ENCODE assay signal across 1 cellular context in genomic region chr12:103924761-103925641, GRCh38.
TF ChIP-seq lines count a peak whose summit lies in the region.

No MANE protein-coding gene starts in this region.

TF ChIP-seq in GM12878, 131 proteins besides CTCF, POLR2A, EP300 and RAD21 (continued from another document and continues in another):
- TF ChIP-seq HSF1 (IDR thresholded peaks at IDR 0.05; ENCODE audit: low read depth, low read length) (no peak), CHD2 (IDR thresholded peaks at IDR 0.05; ENCODE audit: borderline replicate concordance, low read depth, low read length) (0 out of 2 replicates have a peak, but pooled peaks have one; percentile 46), NR2F1 (conservative IDR thresholded peaks at IDR 0.05) (peak; percentile 59; the same call in 1 of the 2 replicates), HCFC1 (IDR thresholded peaks at IDR 0.05; ENCODE audit: low read length) (no peak), HDAC6 (IDR thresholded peaks at IDR 0.05; ENCODE audit: unreplicated experiment) (no peak), ZSCAN29 (IDR thresholded peaks at IDR 0.05) (no peak), IRF3 (IDR thresholded peaks at IDR 0.05) (peak; percentile 12; the same call in 1 of the 2 replicates), FOXK2 (IDR thresholded peaks at IDR 0.05) (no peak), ZBTB33 (IDR thresholded peaks at IDR 0.05) (no peak), TBL1XR1 (IDR thresholded peaks at IDR 0.05; ENCODE audit: low read depth, low read length) (peak; percentile 59; the same call in 1 of the 2 replicates), JUND (IDR thresholded peaks at IDR 0.05; ENCODE audit: low read depth, low read length) (peak; percentile 88), HDAC2 (IDR thresholded peaks at IDR 0.05) (no peak), RB1 (IDR thresholded peaks at IDR 0.05; ENCODE audit: borderline replicate concordance) (no peak), BACH1 (IDR thresholded peaks at IDR 0.05; ENCODE audit: borderline replicate concordance) (peak; percentile 81), STAT1 (conservative IDR thresholded peaks at IDR 0.05) (no peak), YY1 (IDR thresholded peaks at IDR 0.05; ENCODE audit: low read depth, low read length) (peak; percentile 87), REST (IDR thresholded peaks at IDR 0.05; ENCODE audit: low read depth, low read length) (no peak), ASH2L (IDR thresholded peaks at IDR 0.05; ENCODE audit: borderline replicate concordance, low read depth) (no peak), WRNIP1 (IDR thresholded peaks at IDR 0.05; ENCODE audit: borderline replicate concordance, low read depth, low read length) (0 out of 2 replicates have a peak, but pooled peaks have one; percentile 35), MEF2A (IDR thresholded peaks at IDR 0.05; ENCODE audit: insufficient read depth, low read depth, low read length) (no peak; the same call in none of the 2 replicates), CHD4 (IDR thresholded peaks at IDR 0.05) (no peak), ZNF687 (IDR thresholded peaks at IDR 0.05) (peak; percentile 84), SP1 (IDR thresholded peaks at IDR 0.05; ENCODE audit: low read depth, low read length) (peak; percentile 65), IKZF2 (IDR thresholded peaks at IDR 0.05) (peak; percentile 91 to 92), ZBTB11 (CRISPR knock-in tag; IDR thresholded peaks at IDR 0.05) (no peak), NFXL1 (IDR thresholded peaks at IDR 0.05; ENCODE audit: borderline replicate concordance) (no peak), MYB (IDR thresholded peaks at IDR 0.05; ENCODE audit: borderline replicate concordance, low read depth, low read length) (no peak), SMAD1 (IDR thresholded peaks at IDR 0.05; ENCODE audit: low read depth, partially characterized antibody) (no peak), ZBTB4 (CRISPR knock-in tag; IDR thresholded peaks at IDR 0.05) (no peak), SRF (IDR thresholded peaks at IDR 0.05; ENCODE audit: low read depth in 2 of 2, low read length in 2 of 2) (0 out of 4 replicates have a peak, but pooled peaks of 1 of the 2 experiments have one; percentile 45), ATF7 (IDR thresholded peaks at IDR 0.05; ENCODE audit: low read depth) (peak; percentile 71), MAX (IDR thresholded peaks at IDR 0.05; ENCODE audit: low read depth, low read length) (no peak), BRCA1 (IDR thresholded peaks at IDR 0.05; ENCODE audit: low read depth, low read length) (no peak), RFX5 (IDR thresholded peaks at IDR 0.05; ENCODE audit: low read depth, low read length) (no peak), GATAD2B (conservative IDR thresholded peaks at IDR 0.05; ENCODE audit: low read depth) (no peak; the same call in 1 of the 2 replicates), BHLHE40 (IDR thresholded peaks at IDR 0.05; ENCODE audit: borderline replicate concordance in 1 of 2, low read depth in 2 of 2, low read length in 1 of 2) (peak; percentile 68 to 77; a peak in 3 of 4 replicates), POU2F2 (IDR thresholded peaks at IDR 0.05; ENCODE audit: borderline replicate concordance, low read depth, low read length) (peak; percentile 59; the same call in 2 of the 3 replicates)
